In genomic region chr14:55353686-55354467, GRCh38 we compare ENCODE assay signal across 10 cellular contexts. TPM values are rescaled to one million over a fixed set of nuclear protein-coding genes. Genes with fewer than 3 reads are reported as not detected.
DNase-seq lines count a peak whose midpoint lies in the region; ATAC-seq and TF ChIP-seq lines count a peak whose summit lies in the region.
"Had no signal": no experiment of that assay in that cellular context is flagged by ENCODE, and none has a peak within 500 bp of the region (broad histone marks: within the 10 kb centered on the region; RNA-seq: fewer than 3 reads in every experiment).

No MANE protein-coding gene starts in this region.

- TF ChIP-seq CTCF in DND-41 (IDR thresholded peaks at IDR 0.05; ENCODE audit: borderline replicate concordance, extremely low read depth, low read length, poor library complexity, severe bottlenecking) (no peak), RWPE2 (IDR thresholded peaks at IDR 0.05; ENCODE audit: poor library complexity, severe bottlenecking) (no peak)

- H3K9ac ChIP-seq in DND-41 (ENCODE audit: low read depth, low read length): no peak overlapping the region

- H4K20me1 ChIP-seq in DND-41 (ENCODE audit: insufficient read depth, low read length): peaks cover 18% of the 10 kb centered on the region; the same call in 1 of the 2 replicates

- peaks cover 10 to 16% (median 16%) of the 10 kb centered on the region in 3 donors for H3K4me1 Mint-ChIP-seq in naive B cell

- H3K36me3 ChIP-seq in DND-41 (ENCODE audit: insufficient read depth, low read length): peaks cover 54% of the 10 kb centered on the region
- H3K36me3 ChIP-seq in RWPE2 (ENCODE audit: low read depth): peaks cover 9% of the 10 kb centered on the region

- no peaks in the 10 kb centered on the region for H3K27me3 ChIP-seq in DND-41 (ENCODE audit: insufficient read depth, low read length, poor library complexity)
- no peaks in the 10 kb centered on the region for H3K27me3 ChIP-seq in RWPE2 (ENCODE audit: insufficient read depth, poor library complexity, severe bottlenecking)

- H3K4me3 Mint-ChIP-seq in naive B cell: no peak overlapping the region
- H3K4me3 Mint-ChIP-seq: stimulated activated memory B cell treated with anti-CD40 and anti-IgM and Interleukin-4, amounts not matched to agents 10 μg/mL and 1 μg/mL and 100 μg/mL, for 72 hours had no signal

- H3K27ac ChIP-seq in DND-41 (ENCODE audit: low read length) (peak overlapping the region; percentile 32; the same call in 1 of the 2 replicates), RWPE2 (ENCODE audit: poor library complexity, severe bottlenecking) (no peak overlapping the region)
- H3K27ac ChIP-seq: C4-2B had no signal

- H3K4me1 ChIP-seq in DND-41 (ENCODE audit: insufficient read depth, low read length) (no peaks in the 10 kb centered on the region), RWPE2 (ENCODE audit: insufficient read depth, poor library complexity, severe bottlenecking) (peaks cover 4% of the 10 kb centered on the region)

- DNase-seq in DND-41 (no peak), RWPE2 (ENCODE audit: low spot score) (no peak), naive B cell (no peak), NCI-H446 (lab: John Stamatoyannopoulos, UW) (no peak), OCI-M2 (lab: John Stamatoyannopoulos, UW; ENCODE audit: unreplicated experiment) (no peak)
- DNase-seq in central memory CD4-positive, alpha-beta T cell: peak; percentile 50

- no peak overlapping the region for H2AFZ ChIP-seq in DND-41 (ENCODE audit: low read depth, low read length)

- H3K9me3 ChIP-seq in DND-41 (ENCODE audit: insufficient read depth, low read length, severe bottlenecking): no peaks in the 10 kb centered on the region
- no peaks in the 10 kb centered on the region for H3K9me3 ChIP-seq in RWPE2 (ENCODE audit: severe bottlenecking)

- ATAC-seq in DND-41 (ENCODE audit: insufficient read depth, low read depth) (no peak), RWPE2 (ENCODE audit: low read depth) (peak; percentile 52), naive B cell (ENCODE audit: low read depth in 2 of 2) (no peak), HG02970 (IDR thresholded peaks at IDR 0.05; ENCODE audit: low FRiP score, unreplicated experiment) (no peak), HG03354 (IDR thresholded peaks at IDR 0.05; ENCODE audit: poor library complexity, severe bottlenecking, unreplicated experiment) (no peak)

- H3K27ac Mint-ChIP-seq in naive B cell: peak overlapping the region in 4 of 6 donors; percentile 44 to 83 (median 57)
- H3K27ac Mint-ChIP-seq: stimulated activated memory B cell treated with anti-CD40 and anti-IgM and Interleukin-4, amounts not matched to agents 10 μg/mL and 1 μg/mL and 100 μg/mL, for 72 hours had no signal

- H3K4me2 ChIP-seq in DND-41 (ENCODE audit: insufficient read depth, low read length): no peak overlapping the region

- H3K4me3 ChIP-seq in DND-41 (ENCODE audit: low read depth in 1 of 2, low read length in 2 of 2) (no peak overlapping the region), RWPE2 (ENCODE audit: severe bottlenecking) (no peak overlapping the region)

- peaks cover 8% of the 10 kb centered on the region for H3K79me2 ChIP-seq in DND-41 (ENCODE audit: insufficient read depth, low read length)

- H3K9me3 Mint-ChIP-seq in naive B cell: no peaks in the 10 kb centered on the region
- H3K9me3 Mint-ChIP-seq: stimulated activated memory B cell treated with anti-CD40 and anti-IgM and Interleukin-4, amounts not matched to agents 10 μg/mL and 1 μg/mL and 100 μg/mL, for 72 hours had no signal

- no peaks in the 10 kb centered on the region for H3K27me3 Mint-ChIP-seq in naive B cell
- H3K27me3 Mint-ChIP-seq: stimulated activated memory B cell treated with anti-CD40 and anti-IgM and Interleukin-4, amounts not matched to agents 10 μg/mL and 1 μg/mL and 100 μg/mL, for 72 hours had no signal

- peaks cover 9 to 13% of the 10 kb centered on the region in 2 donors for H3K36me3 Mint-ChIP-seq in naive B cell

RNA-seq across cellular contexts. Expression of gene ATG14, which starts 57.8 kb away (rescaled TPM):
- 1 to 10 TPM; 2.0 to 5.1 (median 4.4) TPM for polyA plus RNA-seq in naive B cell (ENCODE audit: low read depth in 6 of 6)
